ENCODE assay signal across 12 cellular contexts in genomic region chr10:3848768-3849643, GRCh38.
DNase-seq lines count a peak whose midpoint lies in the region; ATAC-seq and TF ChIP-seq lines count a peak whose summit lies in the region.
"Had no signal": no experiment of that assay in that cellular context is flagged by ENCODE, and none has a peak within 500 bp of the region (broad histone marks: within the 10 kb centered on the region; RNA-seq: fewer than 3 reads in every experiment).

No MANE protein-coding gene starts in this region.

- DNase-seq in natural killer cell treated with Interleukin-12 subunit alpha and Interleukin-12 subunit beta and Interleukin-15 and Interleukin-18, amount 100 ng/mL, for 72 hours (ENCODE audit: low spot score), result no peak
- DNase-seq in natural killer cell, result no peak
- no peak for DNase-seq in T-helper 17 cell
- peak; percentile 80 for DNase-seq in fibroblast of peridontal ligament (ENCODE audit: extremely low read depth)
- DNase-seq in suprapubic skin (ENCODE audit: low spot score in 2 of 2), result no peak
- DNase-seq in ACHN, result no peak
- no peak for DNase-seq in NCI-H1092 treated with DMSO at 0.1 percent for 48 hours (lab: John Stamatoyannopoulos, UW)
- DNase-seq in superior temporal gyrus (ENCODE audit: extremely low spot score), result no peak
- DNase-seq: C1 segment of cervical spinal cord, NCI-H1092, NCI-H82 had no signal

- H3K4me3 Mint-ChIP-seq in natural killer cell treated with Interleukin-12 subunit alpha and Interleukin-12 subunit beta and Interleukin-15 and Interleukin-18, amount 100 ng/mL, for 72 hours, result no peak overlapping the region
- H3K4me3 Mint-ChIP-seq in natural killer cell (no peak overlapping the region), T-helper 17 cell (no peak overlapping the region)
- H3K4me3 Mint-ChIP-seq: mesothelial cell of epicardium had no signal

- in situ Hi-C loops in ACHN (cut with HindIII; ENCODE audit: low pct_ligation_motif_present, low pct_unique_long_range_greater_than_20kb, low sequenced_read_pairs), result no loop called here

- H3K9me3 Mint-ChIP-seq in natural killer cell treated with Interleukin-12 subunit alpha and Interleukin-12 subunit beta and Interleukin-15 and Interleukin-18, amount 100 ng/mL, for 72 hours, result no peaks in the 10 kb centered on the region
- no peaks in the 10 kb centered on the region for H3K9me3 Mint-ChIP-seq in natural killer cell
- H3K9me3 Mint-ChIP-seq: mesothelial cell of epicardium had no signal

- TF ChIP-seq EP300 in suprapubic skin (IDR thresholded peaks at IDR 0.05), result no peak

- H3K27ac ChIP-seq in suprapubic skin, result peak overlapping the region; percentile 25

- H3K9me3 ChIP-seq in T-helper 17 cell (ENCODE audit: control insufficient read depth, low read length, poor library complexity, severe bottlenecking), result no peaks in the 10 kb centered on the region
- H3K9me3 ChIP-seq in suprapubic skin, result no peaks in the 10 kb centered on the region

- no peaks in the 10 kb centered on the region for H3K36me3 ChIP-seq in suprapubic skin

- no peak for ATAC-seq in natural killer cell treated with Interleukin-12 subunit alpha and Interleukin-12 subunit beta and Interleukin-15 and Interleukin-18, amount 100 ng/mL, for 72 hours
- no peak for ATAC-seq in natural killer cell
- ATAC-seq in T-helper 17 cell, result no peak

- no peaks in the 10 kb centered on the region for H3K27me3 Mint-ChIP-seq in natural killer cell treated with Interleukin-12 subunit alpha and Interleukin-12 subunit beta and Interleukin-15 and Interleukin-18, amount 100 ng/mL, for 72 hours
- no peaks in the 10 kb centered on the region for H3K27me3 Mint-ChIP-seq in natural killer cell (ENCODE audit: low read depth in 2 of 2)
- H3K27me3 Mint-ChIP-seq in T-helper 17 cell, result no peaks in the 10 kb centered on the region

- H3K4me3 ChIP-seq in suprapubic skin, result no peak overlapping the region

- intact Hi-C loops in natural killer cell (cut with micrococcal nuclease), result no loop called here

- H3K4me1 ChIP-seq in suprapubic skin, result peaks cover 43% of the 10 kb centered on the region

- H3K27ac Mint-ChIP-seq in natural killer cell treated with Interleukin-12 subunit alpha and Interleukin-12 subunit beta and Interleukin-15 and Interleukin-18, amount 100 ng/mL, for 72 hours, result peak overlapping the region; percentile 45 to 100
- no peak overlapping the region for H3K27ac Mint-ChIP-seq in natural killer cell
- H3K27ac Mint-ChIP-seq in T-helper 17 cell, result peak overlapping the region; percentile 95
- H3K27ac Mint-ChIP-seq: mesothelial cell of epicardium had no signal

- no peak for TF ChIP-seq POLR2A in suprapubic skin (IDR thresholded peaks at IDR 0.05)

- no peaks in the 10 kb centered on the region for H3K27me3 ChIP-seq in suprapubic skin

- TF ChIP-seq CTCF in natural killer cell (IDR thresholded peaks at IDR 0.05) (no peak), suprapubic skin (IDR thresholded peaks at IDR 0.05) (no peak)

- H3K4me1 Mint-ChIP-seq in natural killer cell treated with Interleukin-12 subunit alpha and Interleukin-12 subunit beta and Interleukin-15 and Interleukin-18, amount 100 ng/mL, for 72 hours (ENCODE audit: low read depth in 2 of 2), result peaks cover 22 to 30% of the 10 kb centered on the region in 2 donors
- H3K4me1 Mint-ChIP-seq in natural killer cell (peaks cover 15 to 21% of the 10 kb centered on the region in 2 donors), T-helper 17 cell (peaks cover 19% of the 10 kb centered on the region)

- WGBS in suprapubic skin, result 86% methylated on average over 4 of the region's 4 CpGs

- no peaks in the 10 kb centered on the region for H3K36me3 Mint-ChIP-seq in natural killer cell treated with Interleukin-12 subunit alpha and Interleukin-12 subunit beta and Interleukin-15 and Interleukin-18, amount 100 ng/mL, for 72 hours
- H3K36me3 Mint-ChIP-seq in natural killer cell (no peaks in the 10 kb centered on the region), T-helper 17 cell (ENCODE audit: low read depth) (no peaks in the 10 kb centered on the region)
- H3K36me3 Mint-ChIP-seq: mesothelial cell of epicardium had no signal

Comparison
In these comparisons a context has a peak if more than half of its experiments do, and no peak if none do; other contexts are left out.
1. H3K27ac Mint-ChIP-seq: peak in natural killer cell treated with Interleukin-12 subunit alpha and Interleukin-12 subunit beta and Interleukin-15 and Interleukin-18, amount 100 ng/mL, for 72 hours (2 of 2) and T-helper 17 cell (single experiment); none in natural killer cell (0 of 2).